7 cellular contexts compared by ENCODE assay signal in genomic region chr2:5497874-5498273, GRCh38.
"Had no signal": no experiment of that assay in that cellular context is flagged by ENCODE, and none has a peak within 500 bp of the region (broad histone marks: within the 10 kb centered on the region; RNA-seq: fewer than 3 reads in every experiment).

No MANE protein-coding gene starts in this region.

- H3K4me3 Mint-ChIP-seq: H9 had no signal

- H2AFZ ChIP-seq: GM23248 had no signal

- H3K4me3 ChIP-seq: GM23248, K562 had no signal

- H3K9ac ChIP-seq: GM23248 had no signal

- H3K9me3 Mint-ChIP-seq: H9 had no signal

- DNase-seq: GM23248, GOT3, H9, HCEC 1CT, IMR-90, KG1 had no signal

- H3K27ac ChIP-seq: GM23248 had no signal
